ENCODE assay signal across 8 cellular contexts in genomic region chr16:667113-667779, GRCh38. TPM values are rescaled to one million over a fixed set of nuclear protein-coding genes. Genes with fewer than 3 reads are reported as not detected.
A peak's percentile ranks its signal among the peaks of the same experiment; 100 is the strongest.
DNase-seq lines count a peak whose midpoint lies in the region; ATAC-seq and TF ChIP-seq lines count a peak whose summit lies in the region.

No MANE protein-coding gene starts in this region.

- H2BK20ac ChIP-seq in IMR-90 (ENCODE audit: low read depth, low read length), result no peak overlapping the region

- no peak for TF ChIP-seq RAD21 in IMR-90 (IDR thresholded peaks at IDR 0.05; ENCODE audit: low read length)

- no peaks in the 10 kb centered on the region for H3K27me3 Mint-ChIP-seq in nephron (ENCODE audit: low read depth)

- peaks cover 43% of the 10 kb centered on the region for H3K36me3 ChIP-seq in BLaER1
- peaks cover 29% of the 10 kb centered on the region for H3K36me3 ChIP-seq in IMR-90 (ENCODE audit: control insufficient read depth, insufficient read depth, low read length)
- H3K36me3 ChIP-seq in body of pancreas (replicated peaks in 1 of 2; ENCODE audit: insufficient read depth in 1 of 2, low read depth in 2 of 2), result peaks cover 0 to 14% of the 10 kb centered on the region in 2 donors

- peak overlapping the region; percentile 94 for H4K5ac ChIP-seq in IMR-90 (ENCODE audit: low read depth, low read length)

- peak overlapping the region; percentile 96 for H3K4me2 ChIP-seq in BLaER1
- H3K4me2 ChIP-seq in IMR-90 (ENCODE audit: low read depth, low read length), result peak overlapping the region; percentile 53; the same call in 1 of the 2 replicates

- ATAC-seq in IMR-90 (ENCODE audit: low read depth), result no peak
- ATAC-seq in body of pancreas, result peak; percentile 2

- dilution Hi-C loops in IMR-90 (cut with HindIII; ENCODE audit: low sequenced_read_pairs, unreplicated experiment), result no loop called here

- peaks cover 0 to 23% of the 10 kb centered on the region in 2 experiments; a peak in 1 of 4 replicates for H3K79me1 ChIP-seq in IMR-90 (ENCODE audit: low read depth in 1 of 2, low read length in 2 of 2)

- peak overlapping the region; percentile 97 for H2AFZ ChIP-seq in IMR-90 (replicated peaks; ENCODE audit: low read length, poor library complexity)

- H2BK5ac ChIP-seq in IMR-90 (ENCODE audit: low read depth, low read length, poor library complexity, severe bottlenecking), result peak overlapping the region; percentile 62

- H3K36me3 Mint-ChIP-seq in nephron (ENCODE audit: low read depth), result peaks cover 3% of the 10 kb centered on the region

- CTCF ChIA-PET in IMR-90 (lab: Yijun Ruan, JAX), result no interaction called here

- intact Hi-C loops in IMR-90 (cut with micrococcal nuclease) (no loop called here), body of pancreas (cut with DNase I) (no loop called here), lower leg skin (cut with DNase I; ENCODE audit: low total_unique reads) (loop anchor here (10.0 kb wide), 1 partner anchor 122 kb away; no protein-coding TSS in a partner anchor)

- peak overlapping the region; percentile 90; the same call in 1 of the 2 replicates for H3K23ac ChIP-seq in IMR-90 (ENCODE audit: low read depth, low read length)

- H3K4me3 Mint-ChIP-seq in nephron, result peak overlapping the region; percentile 69 to 76 (median 74)

- peak overlapping the region; percentile 91 for H2AK9ac ChIP-seq in IMR-90 (replicated peaks; ENCODE audit: low read depth, low read length, poor library complexity)

- H3K4me1 Mint-ChIP-seq in nephron, result no peaks in the 10 kb centered on the region

- no peaks in the 10 kb centered on the region for H3K27me3 ChIP-seq in BLaER1
- no peaks in the 10 kb centered on the region for H3K27me3 ChIP-seq in IMR-90 (ENCODE audit: control insufficient read depth, insufficient read depth, low read length)
- no peaks in the 10 kb centered on the region for H3K27me3 ChIP-seq in body of pancreas

- peak overlapping the region; percentile 50 to 83 (median 77) for H3K27ac Mint-ChIP-seq in nephron

- POLR2A ChIA-PET in IMR-90 (lab: Charles Lee; ENCODE audit: unreplicated experiment), result no interaction called here

- peak overlapping the region; percentile 97 for H3K4ac ChIP-seq in IMR-90 (ENCODE audit: low read depth, low read length)

- H3K4me3 ChIP-seq in BLaER1 (peak overlapping the region; percentile 100), IMR-90 (ENCODE audit: insufficient read depth, low read depth, low read length) (no peak overlapping the region), body of pancreas (no peak overlapping the region), lower leg skin (ENCODE audit: low read depth, poor library complexity, severe bottlenecking) (no peak overlapping the region)

- whole genome bisulfite sequencing in IMR-90 (ENCODE audit: extremely low coverage in 2 of 2, insufficient read length in 1 of 2), 2 experiments, result 78% methylated on average over 4 of the region's 22 CpGs; no CpG with 5 or more reads in 1 of the 2 experiments
- 73 to 77% methylated on average over 16 to 22 of the region's 22 CpGs for WGBS in body of pancreas, 2 donors
- 51 to 71% methylated on average over 14 to 20 of the region's 22 CpGs for WGBS in lower leg skin, 2 donors

- no peak overlapping the region for H3K18ac ChIP-seq in IMR-90 (ENCODE audit: low read depth, low read length)

- H2BK15ac ChIP-seq in IMR-90 (ENCODE audit: low read depth, low read length), result no peak overlapping the region

- H3K27ac ChIP-seq in BLaER1 (peak overlapping the region; percentile 95), IMR-90 (ENCODE audit: insufficient read depth, low read length) (peak overlapping the region; percentile 68), body of pancreas (peak overlapping the region in 3 of 4 donors; percentile 57 to 80 (median 75))

- no TSS peak for BruUV-seq in IMR-90 (replicated peaks; lab: Mats Ljungman, UMichigan)

- H4K20me1 ChIP-seq in BLaER1 (peaks cover 37% of the 10 kb centered on the region), IMR-90 (ENCODE audit: insufficient read depth, low read length) (peaks cover 13% of the 10 kb centered on the region)

- peak overlapping the region; percentile 76 to 99 for H4K8ac ChIP-seq in IMR-90 (ENCODE audit: low read depth in 2 of 2, low read length in 2 of 2)

- no peak overlapping the region; the same call in 1 of the 2 replicates for H4K91ac ChIP-seq in IMR-90 (ENCODE audit: insufficient read depth, low read depth, low read length)

- no peak overlapping the region for H2BK120ac ChIP-seq in IMR-90 (ENCODE audit: low read depth, low read length)

- no peak overlapping the region for H2AK5ac ChIP-seq in IMR-90 (ENCODE audit: low read depth, low read length)

- TF ChIP-seq POLR2A in IMR-90 (IDR thresholded peaks at IDR 0.05; ENCODE audit: low read depth, low read length) (no peak), body of pancreas (IDR thresholded peaks at IDR 0.05) (no peak), lower leg skin (IDR thresholded peaks at IDR 0.05) (no peak)

- peaks cover 53% of the 10 kb centered on the region for H3K4me1 ChIP-seq in BLaER1
- peaks cover 6% of the 10 kb centered on the region for H3K4me1 ChIP-seq in IMR-90 (ENCODE audit: control insufficient read depth, insufficient read depth, low read length)
- H3K4me1 ChIP-seq in body of pancreas, result peaks cover 23% of the 10 kb centered on the region

- DNase-seq in IMR-90 (no peak), body of pancreas (peak in 1 of 4 donors; percentile 36), lower leg skin (ENCODE audit: low spot score in 2 of 2) (no peak), Kasumi-1 (lab: John Stamatoyannopoulos, UW) (no peak), putamen (ENCODE audit: low spot score) (no peak)
- no peak for DNase-seq in stimulated activated CD4-positive, alpha-beta T cell treated with anti-CD3 and anti-CD28 coated beads, Interleukin-4, amount 100 ng/mL, for 1 hour

- H3K9me3 ChIP-seq in BLaER1 (no peaks in the 10 kb centered on the region), IMR-90 (ENCODE audit: control insufficient read depth, insufficient read depth, low read length) (no peaks in the 10 kb centered on the region), body of pancreas (no peaks in the 10 kb centered on the region)

- H3K9me3 Mint-ChIP-seq in nephron, result no peaks in the 10 kb centered on the region

- H3K9ac ChIP-seq in BLaER1, result peak overlapping the region; percentile 99
- H3K9ac ChIP-seq in IMR-90 (ENCODE audit: low read depth, low read length), result peak overlapping the region; percentile 76

- in situ Hi-C loops in IMR-90 (cut with MboI; ENCODE audit: low sequenced_read_pairs), result no loop called here

- TF ChIP-seq CTCF in IMR-90 (conservative IDR thresholded peaks at IDR 0.05; ENCODE audit: low read depth, low read length), result no peak
- no peak for TF ChIP-seq CTCF in body of pancreas (IDR thresholded peaks at IDR 0.05)
- TF ChIP-seq CTCF in nephron (IDR thresholded peaks at IDR 0.05; ENCODE audit: unreplicated experiment in 3 of 3), result no peak
- no peak for TF ChIP-seq CTCF in lower leg skin (IDR thresholded peaks at IDR 0.05)

- H3K14ac ChIP-seq in IMR-90 (replicated peaks; ENCODE audit: low read depth, low read length), result peak overlapping the region; percentile 99; the same call in 1 of the 2 replicates

- H3K56ac ChIP-seq in IMR-90 (ENCODE audit: extremely low read depth, insufficient read depth, low read length), result no peak overlapping the region

- peaks cover 6% of the 10 kb centered on the region for H3K9me1 ChIP-seq in IMR-90 (ENCODE audit: insufficient read depth, low read length)

TF ChIP-seq in IMR-90, 13 proteins besides CTCF, POLR2A, EP300 and RAD21:
- TF ChIP-seq NFE2L2 (IDR thresholded peaks at IDR 0.05; ENCODE audit: low read depth, low read length) (no peak), MAFK (IDR thresholded peaks at IDR 0.05; ENCODE audit: low read depth, low read length) (no peak), MAZ (IDR thresholded peaks at IDR 0.05; ENCODE audit: borderline replicate concordance, low read depth, low read length) (no peak), RCOR1 (IDR thresholded peaks at IDR 0.05; ENCODE audit: insufficient replicate concordance, low read length) (no peak), CHD1 (IDR thresholded peaks at IDR 0.05; ENCODE audit: low read depth, low read length) (no peak)

RNA-seq across cellular contexts. Expression of gene RHOT2, which starts 0.7 kb away (rescaled TPM):
- total RNA-seq in IMR-90 (2012; rRNA removed) (20.0 and 20.3 TPM in 2 replicates), body of pancreas (10 to 100 TPM; 65.6 to 89.0 TPM), lower leg skin (10 to 100 TPM; 36.1 to 86.7 (median 58.7) TPM)
- polyA plus RNA-seq in IMR-90 (2012; rRNA removed), result 181 and 228 TPM in 2 replicates
- polyA plus RNA-seq in IMR-90 (2012; cell fraction: cytosol; rRNA removed), result 70.1 and 99.5 TPM in 2 replicates
- 1,124 and 3,095 TPM in 2 replicates for polyA plus RNA-seq in IMR-90 (2012; cell fraction: nucleus; rRNA removed; ENCODE audit: low replicate concordance)

RNA-seq across cellular contexts. Expression of gene RHBDL1, which starts 8.2 kb away (rescaled TPM):
- 0.72 and 0.83 TPM in 2 replicates for total RNA-seq in IMR-90 (2012; rRNA removed)
- polyA plus RNA-seq in IMR-90 (2012; rRNA removed), result 4.1 and 4.8 TPM in 2 replicates
- 4.0 and 5.9 TPM in 2 replicates for polyA plus RNA-seq in IMR-90 (2012; cell fraction: cytosol; rRNA removed)
- polyA plus RNA-seq in IMR-90 (2012; cell fraction: nucleus; rRNA removed; ENCODE audit: low replicate concordance), result 37.4 and 102 TPM in 2 replicates
- total RNA-seq in body of pancreas, result 1 to 10 TPM; 1.8 to 4.3 TPM
- 1 to 10 TPM; 1.4 to 5.3 (median 2.6) TPM for total RNA-seq in lower leg skin

RNA-seq across cellular contexts. Expression of gene STUB1, which starts 13.0 kb away (rescaled TPM):
- total RNA-seq in IMR-90 (2012; rRNA removed) (162 and 183 TPM in 2 replicates), body of pancreas (100 to 1,000 TPM in 1 of 2 donors, 10 to 100 TPM in 1; 63.3 to 205 TPM), lower leg skin (100 to 1,000 TPM; 195 to 272 (median 198) TPM)
- 186 and 195 TPM in 2 replicates for polyA plus RNA-seq in IMR-90 (2012; rRNA removed)
- polyA plus RNA-seq in IMR-90 (2012; cell fraction: cytosol; rRNA removed), result 197 and 230 TPM in 2 replicates
- polyA plus RNA-seq in IMR-90 (2012; cell fraction: nucleus; rRNA removed; ENCODE audit: low replicate concordance), result 258 and 444 TPM in 2 replicates

RNA-seq across cellular contexts. Expression of gene JMJD8, which starts 16.9 kb away (rescaled TPM):
- 17.2 and 17.7 TPM in 2 replicates for total RNA-seq in IMR-90 (2012; rRNA removed)
- polyA plus RNA-seq in IMR-90 (2012; rRNA removed), result 62.5 and 72.2 TPM in 2 replicates
- 54.7 and 85.9 TPM in 2 replicates for polyA plus RNA-seq in IMR-90 (2012; cell fraction: cytosol; rRNA removed)
- 54.8 and 132 TPM in 2 replicates for polyA plus RNA-seq in IMR-90 (2012; cell fraction: nucleus; rRNA removed; ENCODE audit: low replicate concordance)
- total RNA-seq in body of pancreas, result 100 to 1,000 TPM in 1 of 2 donors, 10 to 100 TPM in 1; 49.5 to 128 TPM
- total RNA-seq in lower leg skin, result 10 to 100 TPM; 41.8 to 90.5 (median 82.3) TPM

RNA-seq across cellular contexts. Expression of gene WDR90, which starts 18.1 kb away (rescaled TPM):
- total RNA-seq in IMR-90 (2012; rRNA removed), result 1.4 and 1.7 TPM in 2 replicates
- 18.7 and 21.7 TPM in 2 replicates for polyA plus RNA-seq in IMR-90 (2012; rRNA removed)
- 7.5 and 8.1 TPM in 2 replicates for polyA plus RNA-seq in IMR-90 (2012; cell fraction: cytosol; rRNA removed)
- 118 and 402 TPM in 2 replicates for polyA plus RNA-seq in IMR-90 (2012; cell fraction: nucleus; rRNA removed; ENCODE audit: low replicate concordance)
- total RNA-seq in body of pancreas, result 100 to 1,000 TPM in 1 of 2 donors, 10 to 100 TPM in 1; 15.8 to 111 TPM
- total RNA-seq in lower leg skin, result 10 to 100 TPM; 11.1 to 32.1 (median 18.9) TPM
